In the genomic region with DNA sequence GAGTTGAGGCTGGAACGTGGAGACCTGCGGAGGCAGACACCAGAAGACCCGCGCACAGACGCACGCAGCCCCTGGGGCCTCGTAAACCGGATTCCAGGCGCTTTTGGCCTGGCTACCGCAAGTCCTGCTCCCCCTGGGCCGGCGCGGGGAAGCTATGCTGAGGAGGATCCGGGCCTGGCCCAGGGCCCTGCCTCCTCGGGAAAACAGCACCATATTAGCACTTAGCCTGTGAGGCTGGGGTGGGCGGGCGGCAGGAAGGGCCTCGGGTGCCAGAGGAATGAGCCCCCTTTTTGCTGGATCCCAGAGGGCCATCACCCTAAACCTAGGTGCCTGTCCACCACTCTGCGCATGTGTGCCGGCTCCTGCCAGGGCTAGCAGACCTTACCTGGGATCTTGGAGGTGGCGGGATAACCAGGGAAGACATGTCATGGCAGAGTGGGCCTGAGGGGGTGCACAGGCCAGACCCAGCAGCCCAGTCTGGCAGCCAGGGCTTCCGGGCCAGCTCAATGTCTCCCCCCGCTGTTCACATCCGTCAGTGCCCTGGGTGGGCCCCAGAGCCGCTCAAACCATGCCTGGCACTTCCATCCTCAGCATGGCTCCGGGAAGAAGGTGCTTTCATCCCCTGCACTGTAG, we compare ENCODE assay signal across 9 cellular contexts. TPM values are rescaled to one million over a fixed set of nuclear protein-coding genes. Genes with fewer than 3 reads are reported as not detected.
DNase-seq lines count a peak whose midpoint lies in the region; ATAC-seq and TF ChIP-seq lines count a peak whose summit lies in the region.
"Had no signal": no experiment of that assay in that cellular context is flagged by ENCODE, and none has a peak within 500 bp of the region (broad histone marks: within the 10 kb centered on the region; RNA-seq: fewer than 3 reads in every experiment).

No MANE protein-coding gene starts in this region.

- no peak for TF ChIP-seq CTCF in omental fat pad (IDR thresholded peaks at IDR 0.05)

- DNase-seq in DMS53 (lab: John Stamatoyannopoulos, UW) = peak; percentile 27
- no peak for DNase-seq in DMS53 treated with DMSO at 0.1 percent for 48 hours (lab: John Stamatoyannopoulos, UW; ENCODE audit: unreplicated experiment)
- DNase-seq in SK-MEL-5 (ENCODE audit: low read depth, low spot score) = peak; percentile 24
- DNase-seq in right cardiac atrium = no peak
- DNase-seq in omental fat pad (ENCODE audit: low spot score) = no peak
- DNase-seq: NCI-H2171 treated with DMSO at 0.1 percent for 48 hours had no signal

- in situ Hi-C loops in SK-MEL-5 (cut with HindIII; ENCODE audit: low pct_unique_long_range_greater_than_20kb, low sequenced_read_pairs) = no loop called here

- H3K27me3 ChIP-seq in right cardiac atrium (ENCODE audit: control insufficient read depth, insufficient read depth) (no peaks in the 10 kb centered on the region), stomach smooth muscle (ENCODE audit: control insufficient read depth in 1 of 2, insufficient read depth in 2 of 2, low read length in 2 of 2) (no peaks in the 10 kb centered on the region)

- no peaks in the 10 kb centered on the region for H3K9me3 ChIP-seq in right cardiac atrium (ENCODE audit: control insufficient read depth, low read length)
- H3K9me3 ChIP-seq in stomach smooth muscle (ENCODE audit: control insufficient read depth in 2 of 2, low read length in 2 of 2) = no peaks in the 10 kb centered on the region

- intact Hi-C loops in right cardiac atrium (cut with DNase I) = no loop called here

- WGBS in right cardiac atrium = 77% methylated on average over 26 of the region's 26 CpGs

- H3K9ac ChIP-seq in stomach smooth muscle (ENCODE audit: low read length in 2 of 2) = peak overlapping the region; percentile 65 to 79

- peaks cover 38 to 54% of the 10 kb centered on the region in 2 donors for H3K36me3 ChIP-seq in stomach smooth muscle (ENCODE audit: control insufficient read depth in 2 of 2, insufficient read depth in 2 of 2, low read length in 2 of 2)

- no peak overlapping the region for H3K27ac ChIP-seq in right cardiac atrium (ENCODE audit: low read length)
- H3K27ac ChIP-seq in stomach smooth muscle (ENCODE audit: low read length) = peak overlapping the region; percentile 95

- peaks cover 1% of the 10 kb centered on the region for H3K4me1 ChIP-seq in right cardiac atrium (ENCODE audit: control insufficient read depth, insufficient read depth, low read length)
- H3K4me1 ChIP-seq in stomach smooth muscle (ENCODE audit: control insufficient read depth, insufficient read depth, low read length) = peaks cover 33% of the 10 kb centered on the region

- H3K4me3 ChIP-seq in right cardiac atrium (ENCODE audit: low read length) (no peak overlapping the region), stomach smooth muscle (ENCODE audit: low read length in 2 of 2) (peak overlapping the region in 1 of 2 donors; percentile 44)

- ATAC-seq in right cardiac atrium = peak; percentile 9 to 38
- no peak for ATAC-seq in omental fat pad (ENCODE audit: low FRiP score)
- no peak for ATAC-seq in HG02763 (IDR thresholded peaks at IDR 0.05; ENCODE audit: unreplicated experiment)
- no peak for ATAC-seq in HG02588 (IDR thresholded peaks at IDR 0.05; ENCODE audit: unreplicated experiment)

RNA-seq across cellular contexts. Expression of gene ELOF1, which starts 7.3 kb away (rescaled TPM):
- 34.5 and 44.1 TPM in 2 replicates for total RNA-seq in SK-MEL-5 (2014; rRNA removed; shearing (Covaris generic))
- polyA plus RNA-seq in SK-MEL-5 (2015; cell fraction: cytosol; rRNA removed) = 44.1 and 61.9 TPM in 2 replicates
- 20.9 and 23.6 TPM in 2 replicates for polyA plus RNA-seq in SK-MEL-5 (2015; cell fraction: nucleus; rRNA removed)
- total RNA-seq in right cardiac atrium = 10 to 100 TPM; 35.2 to 47.4 (median 41.0) TPM
- 54.9 TPM for polyA plus RNA-seq in right cardiac atrium
- total RNA-seq in omental fat pad = 10 to 100 TPM; 32.0 to 39.8 (median 33.7) TPM

RNA-seq across cellular contexts. Expression of gene CNN1, which starts 13.1 kb away (rescaled TPM):
- not detected in 2 replicates for total RNA-seq in SK-MEL-5 (2014; rRNA removed; shearing (Covaris generic))
- polyA plus RNA-seq in SK-MEL-5 (2015; cell fraction: cytosol; rRNA removed) = not detected in 2 replicates
- polyA plus RNA-seq in SK-MEL-5 (2015; cell fraction: nucleus; rRNA removed) = not detected in 2 replicates
- 100 to 1,000 TPM; 150 to 246 (median 173) TPM for total RNA-seq in right cardiac atrium
- polyA plus RNA-seq in right cardiac atrium = 298 TPM
- 10 to 100 TPM in 2 of 4 donors, 1 to 10 TPM in 2; 6.4 to 43.8 (median 14.5) TPM for total RNA-seq in omental fat pad

RNA-seq across cellular contexts. Expression of gene ECSIT, which starts 22.8 kb away (rescaled TPM):
- 47.8 and 56.9 TPM in 2 replicates for total RNA-seq in SK-MEL-5 (2014; rRNA removed; shearing (Covaris generic))
- polyA plus RNA-seq in SK-MEL-5 (2015; cell fraction: cytosol; rRNA removed) = 46.0 and 46.5 TPM in 2 replicates
- polyA plus RNA-seq in SK-MEL-5 (2015; cell fraction: nucleus; rRNA removed) = 45.5 and 60.2 TPM in 2 replicates
- 100 to 1,000 TPM in 2 of 4 donors, 10 to 100 TPM in 2; 88.1 to 126 (median 105) TPM for total RNA-seq in right cardiac atrium
- polyA plus RNA-seq in right cardiac atrium = 133 TPM
- 10 to 100 TPM; 25.0 to 63.1 (median 33.2) TPM for total RNA-seq in omental fat pad

RNA-seq across cellular contexts. Expression of gene ACP5, which starts 25.7 kb away (rescaled TPM):
- 64.7 and 68.3 TPM in 2 replicates for total RNA-seq in SK-MEL-5 (2014; rRNA removed; shearing (Covaris generic))
- 78.0 and 80.5 TPM in 2 replicates for polyA plus RNA-seq in SK-MEL-5 (2015; cell fraction: cytosol; rRNA removed)
- 51.9 and 74.8 TPM in 2 replicates for polyA plus RNA-seq in SK-MEL-5 (2015; cell fraction: nucleus; rRNA removed)
- total RNA-seq in right cardiac atrium (1 to 10 TPM; 2.9 to 8.4 (median 6.1) TPM), omental fat pad (100 to 1,000 TPM in 1 of 4 donors, 10 to 100 TPM in 3; 24.4 to 133 (median 36.1) TPM)
- 3.8 TPM for polyA plus RNA-seq in right cardiac atrium

RNA-seq across cellular contexts. Expression of gene ZNF627, which starts 45.6 kb away (rescaled TPM):
- total RNA-seq in SK-MEL-5 (2014; rRNA removed; shearing (Covaris generic)) = 12.6 and 13.2 TPM in 2 replicates
- 4.1 and 4.3 TPM in 2 replicates for polyA plus RNA-seq in SK-MEL-5 (2015; cell fraction: cytosol; rRNA removed)
- 4.9 and 6.7 TPM in 2 replicates for polyA plus RNA-seq in SK-MEL-5 (2015; cell fraction: nucleus; rRNA removed)
- 1 to 10 TPM; 6.4 to 7.3 (median 7.0) TPM for total RNA-seq in right cardiac atrium
- polyA plus RNA-seq in right cardiac atrium = 4.2 TPM
- total RNA-seq in omental fat pad = 10 to 100 TPM in 1 of 4 donors, 1 to 10 TPM in 3; 5.4 to 12.1 (median 6.2) TPM

Comparison
In these comparisons a context has a peak if more than half of its experiments do, and no peak if none do; other contexts are left out.
1. DNase-seq: peak in DMS53 (single experiment) and SK-MEL-5 (single experiment); none in DMS53 treated with DMSO at 0.1 percent for 48 hours (single experiment), right cardiac atrium (0 of 3) and omental fat pad (single experiment).
2. ATAC-seq: peak in right cardiac atrium (2 of 2); none in omental fat pad (single experiment), HG02763 (single experiment) and HG02588 (single experiment).